In the genomic region with DNA sequence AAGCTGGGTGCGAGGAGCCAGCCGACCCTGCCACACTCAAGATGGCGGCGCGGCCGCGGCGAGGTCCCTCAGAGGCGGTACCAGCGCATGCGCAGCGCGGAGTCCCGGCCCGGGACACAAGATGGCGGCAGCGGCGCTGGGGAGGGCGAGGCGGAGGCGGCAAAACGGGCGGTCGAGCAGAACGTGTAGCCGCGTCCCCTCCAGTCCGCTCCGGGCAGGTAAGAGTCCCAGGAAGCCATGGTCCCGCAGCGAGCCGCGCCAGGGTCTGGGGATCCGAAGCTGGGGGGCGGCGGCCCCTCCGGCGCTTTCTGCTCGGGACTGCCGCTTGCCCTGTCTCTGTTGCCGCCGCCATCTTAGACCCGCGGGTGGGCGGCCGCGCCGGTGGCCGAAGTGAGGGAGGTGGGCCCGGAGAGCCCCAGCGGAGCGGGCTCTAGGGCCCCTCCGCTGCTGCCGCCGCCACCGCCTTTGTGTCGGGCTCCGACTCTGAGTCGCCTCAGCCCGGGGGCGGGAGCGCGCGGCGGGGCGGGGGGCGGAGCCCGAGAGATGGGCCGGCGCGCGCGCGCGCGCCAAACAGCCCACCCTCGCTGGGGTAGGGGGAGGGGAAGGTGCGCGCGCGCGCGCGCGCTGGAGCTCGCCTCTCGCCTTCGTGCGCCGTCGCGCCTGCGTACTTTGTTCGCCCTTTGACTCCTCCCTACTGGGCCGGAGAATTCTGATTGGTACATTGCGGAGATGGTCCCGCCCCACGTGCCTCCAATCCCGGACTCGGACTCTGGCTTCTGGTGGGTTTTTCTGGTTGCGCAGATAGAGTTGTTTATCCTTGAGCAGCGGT, we compare ENCODE assay signal across 1 cellular context.
A peak's percentile ranks its signal among the peaks of the same experiment; 100 is the strongest.
TF ChIP-seq lines count a peak whose summit lies in the region.

A gene (plus strand): TSS at position 97 of the 829 bp plus-strand sequence. CDS start 4,317 bp downstream, outside the sequence.

TF ChIP-seq in WTC11, 78 proteins besides CTCF, POLR2A, EP300 and RAD21 (continued from another document and continues in another):
- TF ChIP-seq, protein P1, sequence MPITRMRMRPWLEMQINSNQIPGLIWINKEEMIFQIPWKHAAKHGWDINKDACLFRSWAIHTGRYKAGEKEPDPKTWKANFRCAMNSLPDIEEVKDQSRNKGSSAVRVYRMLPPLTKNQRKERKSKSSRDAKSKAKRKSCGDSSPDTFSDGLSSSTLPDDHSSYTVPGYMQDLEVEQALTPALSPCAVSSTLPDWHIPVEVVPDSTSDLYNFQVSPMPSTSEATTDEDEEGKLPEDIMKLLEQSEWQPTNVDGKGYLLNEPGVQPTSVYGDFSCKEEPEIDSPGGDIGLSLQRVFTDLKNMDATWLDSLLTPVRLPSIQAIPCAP (CRISPR knock-in tag; IDR thresholded peaks at IDR 0.05), result peak; percentile 91
- TF ChIP-seq NR1H2 (CRISPR knock-in tag; IDR thresholded peaks at IDR 0.05), result 0 out of 2 replicates have a peak, but pooled peaks have one; percentile 13
- TF ChIP-seq ZNF232 (CRISPR knock-in tag; IDR thresholded peaks at IDR 0.05), result peak; percentile 17
- TF ChIP-seq, protein P2, sequence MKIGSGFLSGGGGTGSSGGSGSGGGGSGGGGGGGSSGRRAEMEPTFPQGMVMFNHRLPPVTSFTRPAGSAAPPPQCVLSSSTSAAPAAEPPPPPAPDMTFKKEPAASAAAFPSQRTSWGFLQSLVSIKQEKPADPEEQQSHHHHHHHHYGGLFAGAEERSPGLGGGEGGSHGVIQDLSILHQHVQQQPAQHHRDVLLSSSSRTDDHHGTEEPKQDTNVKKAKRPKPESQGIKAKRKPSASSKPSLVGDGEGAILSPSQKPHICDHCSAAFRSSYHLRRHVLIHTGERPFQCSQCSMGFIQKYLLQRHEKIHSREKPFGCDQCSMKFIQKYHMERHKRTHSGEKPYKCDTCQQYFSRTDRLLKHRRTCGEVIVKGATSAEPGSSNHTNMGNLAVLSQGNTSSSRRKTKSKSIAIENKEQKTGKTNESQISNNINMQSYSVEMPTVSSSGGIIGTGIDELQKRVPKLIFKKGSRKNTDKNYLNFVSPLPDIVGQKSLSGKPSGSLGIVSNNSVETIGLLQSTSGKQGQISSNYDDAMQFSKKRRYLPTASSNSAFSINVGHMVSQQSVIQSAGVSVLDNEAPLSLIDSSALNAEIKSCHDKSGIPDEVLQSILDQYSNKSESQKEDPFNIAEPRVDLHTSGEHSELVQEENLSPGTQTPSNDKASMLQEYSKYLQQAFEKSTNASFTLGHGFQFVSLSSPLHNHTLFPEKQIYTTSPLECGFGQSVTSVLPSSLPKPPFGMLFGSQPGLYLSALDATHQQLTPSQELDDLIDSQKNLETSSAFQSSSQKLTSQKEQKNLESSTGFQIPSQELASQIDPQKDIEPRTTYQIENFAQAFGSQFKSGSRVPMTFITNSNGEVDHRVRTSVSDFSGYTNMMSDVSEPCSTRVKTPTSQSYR (CRISPR knock-in tag; IDR thresholded peaks at IDR 0.05), result peak; percentile 76; the same call in 1 of the 2 replicates
- no peak for TF ChIP-seq HMGA2 (CRISPR knock-in tag; IDR thresholded peaks at IDR 0.05)
- TF ChIP-seq, protein P3, sequence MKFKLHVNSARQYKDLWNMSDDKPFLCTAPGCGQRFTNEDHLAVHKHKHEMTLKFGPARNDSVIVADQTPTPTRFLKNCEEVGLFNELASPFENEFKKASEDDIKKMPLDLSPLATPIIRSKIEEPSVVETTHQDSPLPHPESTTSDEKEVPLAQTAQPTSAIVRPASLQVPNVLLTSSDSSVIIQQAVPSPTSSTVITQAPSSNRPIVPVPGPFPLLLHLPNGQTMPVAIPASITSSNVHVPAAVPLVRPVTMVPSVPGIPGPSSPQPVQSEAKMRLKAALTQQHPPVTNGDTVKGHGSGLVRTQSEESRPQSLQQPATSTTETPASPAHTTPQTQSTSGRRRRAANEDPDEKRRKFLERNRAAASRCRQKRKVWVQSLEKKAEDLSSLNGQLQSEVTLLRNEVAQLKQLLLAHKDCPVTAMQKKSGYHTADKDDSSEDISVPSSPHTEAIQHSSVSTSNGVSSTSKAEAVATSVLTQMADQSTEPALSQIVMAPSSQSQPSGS (CRISPR knock-in tag; IDR thresholded peaks at IDR 0.05; ENCODE audit: borderline replicate concordance, low read depth), result no peak
- TF ChIP-seq, protein P4, sequence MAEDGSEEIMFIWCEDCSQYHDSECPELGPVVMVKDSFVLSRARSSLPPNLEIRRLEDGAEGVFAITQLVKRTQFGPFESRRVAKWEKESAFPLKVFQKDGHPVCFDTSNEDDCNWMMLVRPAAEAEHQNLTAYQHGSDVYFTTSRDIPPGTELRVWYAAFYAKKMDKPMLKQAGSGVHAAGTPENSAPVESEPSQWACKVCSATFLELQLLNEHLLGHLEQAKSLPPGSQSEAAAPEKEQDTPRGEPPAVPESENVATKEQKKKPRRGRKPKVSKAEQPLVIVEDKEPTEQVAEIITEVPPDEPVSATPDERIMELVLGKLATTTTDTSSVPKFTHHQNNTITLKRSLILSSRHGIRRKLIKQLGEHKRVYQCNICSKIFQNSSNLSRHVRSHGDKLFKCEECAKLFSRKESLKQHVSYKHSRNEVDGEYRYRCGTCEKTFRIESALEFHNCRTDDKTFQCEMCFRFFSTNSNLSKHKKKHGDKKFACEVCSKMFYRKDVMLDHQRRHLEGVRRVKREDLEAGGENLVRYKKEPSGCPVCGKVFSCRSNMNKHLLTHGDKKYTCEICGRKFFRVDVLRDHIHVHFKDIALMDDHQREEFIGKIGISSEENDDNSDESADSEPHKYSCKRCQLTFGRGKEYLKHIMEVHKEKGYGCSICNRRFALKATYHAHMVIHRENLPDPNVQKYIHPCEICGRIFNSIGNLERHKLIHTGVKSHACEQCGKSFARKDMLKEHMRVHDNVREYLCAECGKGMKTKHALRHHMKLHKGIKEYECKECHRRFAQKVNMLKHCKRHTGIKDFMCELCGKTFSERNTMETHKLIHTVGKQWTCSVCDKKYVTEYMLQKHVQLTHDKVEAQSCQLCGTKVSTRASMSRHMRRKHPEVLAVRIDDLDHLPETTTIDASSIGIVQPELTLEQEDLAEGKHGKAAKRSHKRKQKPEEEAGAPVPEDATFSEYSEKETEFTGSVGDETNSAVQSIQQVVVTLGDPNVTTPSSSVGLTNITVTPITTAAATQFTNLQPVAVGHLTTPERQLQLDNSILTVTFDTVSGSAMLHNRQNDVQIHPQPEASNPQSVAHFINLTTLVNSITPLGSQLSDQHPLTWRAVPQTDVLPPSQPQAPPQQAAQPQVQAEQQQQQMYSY (CRISPR knock-in tag; IDR thresholded peaks at IDR 0.05), result peak; percentile 39; the same call in 1 of the 2 replicates
- TF ChIP-seq, protein P5, sequence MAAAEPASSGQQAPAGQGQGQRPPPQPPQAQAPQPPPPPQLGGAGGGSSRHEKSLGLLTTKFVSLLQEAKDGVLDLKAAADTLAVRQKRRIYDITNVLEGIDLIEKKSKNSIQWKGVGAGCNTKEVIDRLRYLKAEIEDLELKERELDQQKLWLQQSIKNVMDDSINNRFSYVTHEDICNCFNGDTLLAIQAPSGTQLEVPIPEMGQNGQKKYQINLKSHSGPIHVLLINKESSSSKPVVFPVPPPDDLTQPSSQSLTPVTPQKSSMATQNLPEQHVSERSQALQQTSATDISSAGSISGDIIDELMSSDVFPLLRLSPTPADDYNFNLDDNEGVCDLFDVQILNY (CRISPR knock-in tag; IDR thresholded peaks at IDR 0.05), result peak; percentile 79
- peak; percentile 92 for TF ChIP-seq TEAD1 (CRISPR knock-in tag; IDR thresholded peaks at IDR 0.05)
- peak; percentile 80; the same call in 1 of the 2 replicates for TF ChIP-seq NFE2L1 (CRISPR knock-in tag; IDR thresholded peaks at IDR 0.05)
- TF ChIP-seq JAZF1 (CRISPR knock-in tag; IDR thresholded peaks at IDR 0.05), result no peak
- TF ChIP-seq, protein P6, sequence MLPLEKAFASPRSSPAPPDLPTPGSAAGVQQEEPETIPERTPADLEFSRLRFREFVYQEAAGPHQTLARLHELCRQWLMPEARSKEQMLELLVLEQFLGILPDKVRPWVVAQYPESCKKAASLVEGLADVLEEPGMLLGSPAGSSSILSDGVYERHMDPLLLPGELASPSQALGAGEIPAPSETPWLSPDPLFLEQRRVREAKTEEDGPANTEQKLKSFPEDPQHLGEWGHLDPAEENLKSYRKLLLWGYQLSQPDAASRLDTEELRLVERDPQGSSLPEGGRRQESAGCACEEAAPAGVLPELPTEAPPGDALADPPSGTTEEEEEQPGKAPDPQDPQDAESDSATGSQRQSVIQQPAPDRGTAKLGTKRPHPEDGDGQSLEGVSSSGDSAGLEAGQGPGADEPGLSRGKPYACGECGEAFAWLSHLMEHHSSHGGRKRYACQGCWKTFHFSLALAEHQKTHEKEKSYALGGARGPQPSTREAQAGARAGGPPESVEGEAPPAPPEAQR (CRISPR knock-in tag; IDR thresholded peaks at IDR 0.05), result no peak
- TF ChIP-seq NFATC4 (CRISPR knock-in tag; IDR thresholded peaks at IDR 0.05), result peak; percentile 82
- TF ChIP-seq, protein P7, sequence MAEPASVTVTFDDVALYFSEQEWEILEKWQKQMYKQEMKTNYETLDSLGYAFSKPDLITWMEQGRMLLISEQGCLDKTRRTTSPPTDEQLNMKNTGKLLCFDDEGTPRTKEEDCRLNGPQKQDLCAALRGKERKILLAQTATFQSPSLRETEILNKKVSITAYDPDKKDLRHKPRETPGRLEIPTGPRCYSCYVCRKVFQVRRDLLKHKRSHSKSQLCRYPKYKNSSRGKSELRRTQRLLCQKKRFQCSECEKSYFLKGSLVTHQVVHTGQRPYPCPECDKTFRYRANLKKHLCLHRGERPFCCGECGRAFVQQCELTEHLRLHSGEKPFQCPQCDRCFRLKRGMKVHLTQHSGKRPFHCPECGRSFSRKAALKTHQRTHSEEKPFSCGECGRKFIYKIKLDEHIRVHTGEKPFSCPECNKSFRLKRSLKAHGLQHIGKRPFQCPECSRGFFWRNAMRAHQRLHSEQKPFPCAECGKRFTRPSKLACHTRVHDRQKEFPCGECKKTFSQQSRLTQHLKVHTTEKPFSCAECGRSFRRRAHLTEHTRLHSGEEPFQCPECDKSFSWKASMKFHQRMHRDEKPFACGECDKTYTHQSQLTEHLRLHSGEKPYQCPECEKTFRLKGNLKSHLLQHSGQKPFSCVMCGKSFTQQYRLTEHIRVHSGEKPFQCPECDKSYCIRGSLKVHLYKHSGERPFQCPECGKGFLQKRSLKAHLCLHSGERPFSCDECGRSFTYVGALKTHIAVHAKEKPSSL (CRISPR knock-in tag; conservative IDR thresholded peaks at IDR 0.05), result no peak
- TF ChIP-seq SMAD3 (CRISPR knock-in tag; IDR thresholded peaks at IDR 0.05; ENCODE audit: borderline replicate concordance), result no peak; the same call in 1 of the 2 replicates
- TF ChIP-seq PRRX2 (CRISPR knock-in tag; IDR thresholded peaks at IDR 0.05), result peak; percentile 83; the same call in 1 of the 2 replicates
- TF ChIP-seq ZNF263 (CRISPR knock-in tag; IDR thresholded peaks at IDR 0.05; ENCODE audit: low read depth), result 0 out of 2 replicates have a peak, but pooled peaks have one; percentile 26
- TF ChIP-seq JUN (CRISPR knock-in tag; IDR thresholded peaks at IDR 0.05), result peak; percentile 93
- peak; percentile 81; the same call in 1 of the 2 replicates for TF ChIP-seq ZNF416 (CRISPR knock-in tag; IDR thresholded peaks at IDR 0.05)
- TF ChIP-seq, protein P8, sequence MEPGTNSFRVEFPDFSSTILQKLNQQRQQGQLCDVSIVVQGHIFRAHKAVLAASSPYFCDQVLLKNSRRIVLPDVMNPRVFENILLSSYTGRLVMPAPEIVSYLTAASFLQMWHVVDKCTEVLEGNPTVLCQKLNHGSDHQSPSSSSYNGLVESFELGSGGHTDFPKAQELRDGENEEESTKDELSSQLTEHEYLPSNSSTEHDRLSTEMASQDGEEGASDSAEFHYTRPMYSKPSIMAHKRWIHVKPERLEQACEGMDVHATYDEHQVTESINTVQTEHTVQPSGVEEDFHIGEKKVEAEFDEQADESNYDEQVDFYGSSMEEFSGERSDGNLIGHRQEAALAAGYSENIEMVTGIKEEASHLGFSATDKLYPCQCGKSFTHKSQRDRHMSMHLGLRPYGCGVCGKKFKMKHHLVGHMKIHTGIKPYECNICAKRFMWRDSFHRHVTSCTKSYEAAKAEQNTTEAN (CRISPR knock-in tag; IDR thresholded peaks at IDR 0.05), result peak; percentile 85
- TF ChIP-seq, protein P9, sequence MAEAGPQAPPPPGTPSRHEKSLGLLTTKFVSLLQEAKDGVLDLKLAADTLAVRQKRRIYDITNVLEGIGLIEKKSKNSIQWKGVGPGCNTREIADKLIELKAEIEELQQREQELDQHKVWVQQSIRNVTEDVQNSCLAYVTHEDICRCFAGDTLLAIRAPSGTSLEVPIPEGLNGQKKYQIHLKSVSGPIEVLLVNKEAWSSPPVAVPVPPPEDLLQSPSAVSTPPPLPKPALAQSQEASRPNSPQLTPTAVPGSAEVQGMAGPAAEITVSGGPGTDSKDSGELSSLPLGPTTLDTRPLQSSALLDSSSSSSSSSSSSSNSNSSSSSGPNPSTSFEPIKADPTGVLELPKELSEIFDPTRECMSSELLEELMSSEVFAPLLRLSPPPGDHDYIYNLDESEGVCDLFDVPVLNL (CRISPR knock-in tag; IDR thresholded peaks at IDR 0.05; ENCODE audit: borderline replicate concordance, low read depth), result peak; percentile 86
- TF ChIP-seq NFYB (CRISPR knock-in tag; conservative IDR thresholded peaks at IDR 0.05; ENCODE audit: low read depth), result peak; percentile 78
- TF ChIP-seq MYBL2 (CRISPR knock-in tag; IDR thresholded peaks at IDR 0.05), result peak; percentile 83
- TF ChIP-seq, protein P10, sequence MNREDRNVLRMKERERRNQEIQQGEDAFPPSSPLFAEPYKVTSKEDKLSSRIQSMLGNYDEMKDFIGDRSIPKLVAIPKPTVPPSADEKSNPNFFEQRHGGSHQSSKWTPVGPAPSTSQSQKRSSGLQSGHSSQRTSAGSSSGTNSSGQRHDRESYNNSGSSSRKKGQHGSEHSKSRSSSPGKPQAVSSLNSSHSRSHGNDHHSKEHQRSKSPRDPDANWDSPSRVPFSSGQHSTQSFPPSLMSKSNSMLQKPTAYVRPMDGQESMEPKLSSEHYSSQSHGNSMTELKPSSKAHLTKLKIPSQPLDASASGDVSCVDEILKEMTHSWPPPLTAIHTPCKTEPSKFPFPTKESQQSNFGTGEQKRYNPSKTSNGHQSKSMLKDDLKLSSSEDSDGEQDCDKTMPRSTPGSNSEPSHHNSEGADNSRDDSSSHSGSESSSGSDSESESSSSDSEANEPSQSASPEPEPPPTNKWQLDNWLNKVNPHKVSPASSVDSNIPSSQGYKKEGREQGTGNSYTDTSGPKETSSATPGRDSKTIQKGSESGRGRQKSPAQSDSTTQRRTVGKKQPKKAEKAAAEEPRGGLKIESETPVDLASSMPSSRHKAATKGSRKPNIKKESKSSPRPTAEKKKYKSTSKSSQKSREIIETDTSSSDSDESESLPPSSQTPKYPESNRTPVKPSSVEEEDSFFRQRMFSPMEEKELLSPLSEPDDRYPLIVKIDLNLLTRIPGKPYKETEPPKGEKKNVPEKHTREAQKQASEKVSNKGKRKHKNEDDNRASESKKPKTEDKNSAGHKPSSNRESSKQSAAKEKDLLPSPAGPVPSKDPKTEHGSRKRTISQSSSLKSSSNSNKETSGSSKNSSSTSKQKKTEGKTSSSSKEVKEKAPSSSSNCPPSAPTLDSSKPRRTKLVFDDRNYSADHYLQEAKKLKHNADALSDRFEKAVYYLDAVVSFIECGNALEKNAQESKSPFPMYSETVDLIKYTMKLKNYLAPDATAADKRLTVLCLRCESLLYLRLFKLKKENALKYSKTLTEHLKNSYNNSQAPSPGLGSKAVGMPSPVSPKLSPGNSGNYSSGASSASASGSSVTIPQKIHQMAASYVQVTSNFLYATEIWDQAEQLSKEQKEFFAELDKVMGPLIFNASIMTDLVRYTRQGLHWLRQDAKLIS (CRISPR knock-in tag; IDR thresholded peaks at IDR 0.05; ENCODE audit: borderline replicate concordance), result peak; percentile 21; the same call in 1 of the 2 replicates
- TF ChIP-seq, protein P11, sequence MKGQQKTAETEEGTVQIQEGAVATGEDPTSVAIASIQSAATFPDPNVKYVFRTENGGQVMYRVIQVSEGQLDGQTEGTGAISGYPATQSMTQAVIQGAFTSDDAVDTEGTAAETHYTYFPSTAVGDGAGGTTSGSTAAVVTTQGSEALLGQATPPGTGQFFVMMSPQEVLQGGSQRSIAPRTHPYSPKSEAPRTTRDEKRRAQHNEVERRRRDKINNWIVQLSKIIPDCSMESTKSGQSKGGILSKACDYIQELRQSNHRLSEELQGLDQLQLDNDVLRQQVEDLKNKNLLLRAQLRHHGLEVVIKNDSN (CRISPR knock-in tag; IDR thresholded peaks at IDR 0.05), result peak; percentile 84
- TF ChIP-seq, protein P12, sequence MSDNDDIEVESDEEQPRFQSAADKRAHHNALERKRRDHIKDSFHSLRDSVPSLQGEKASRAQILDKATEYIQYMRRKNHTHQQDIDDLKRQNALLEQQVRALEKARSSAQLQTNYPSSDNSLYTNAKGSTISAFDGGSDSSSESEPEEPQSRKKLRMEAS (CRISPR knock-in tag; IDR thresholded peaks at IDR 0.05), result peak; percentile 14; the same call in 1 of the 2 replicates
